17 cellular contexts compared by ENCODE assay signal in the genomic region with DNA sequence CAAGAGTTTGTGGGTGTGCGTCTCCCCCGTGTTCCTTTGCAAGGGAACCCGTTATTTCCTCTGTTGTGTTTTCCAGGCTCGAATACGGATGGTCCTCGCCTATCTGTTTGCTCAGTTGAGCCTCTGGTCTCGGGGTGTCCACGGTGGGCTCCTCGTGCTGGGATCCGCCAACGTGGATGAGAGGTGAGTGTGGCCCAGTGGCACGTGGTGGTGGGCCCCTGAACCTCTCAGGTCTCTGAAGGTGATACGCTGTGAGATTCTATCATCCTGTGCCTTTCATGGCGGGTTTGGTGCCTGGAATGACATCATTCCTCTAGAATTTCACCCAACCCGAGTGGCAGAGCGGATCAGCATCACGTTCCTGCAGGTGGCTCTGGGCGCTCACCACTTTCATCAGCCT. TPM values are rescaled to one million over a fixed set of nuclear protein-coding genes. Genes with fewer than 3 reads are reported as not detected.
DNase-seq lines count a peak whose midpoint lies in the region; ATAC-seq and TF ChIP-seq lines count a peak whose summit lies in the region.
"Had no signal": no experiment of that assay in that cellular context is flagged by ENCODE, and none has a peak within 500 bp of the region (broad histone marks: within the 10 kb centered on the region; RNA-seq: fewer than 3 reads in every experiment).

No MANE protein-coding gene starts in this region.

- peaks cover 10% of the 10 kb centered on the region for H3K4me1 Mint-ChIP-seq in chondrocyte (ENCODE audit: low read depth)

- no peak overlapping the region for H3K4me3 Mint-ChIP-seq in chondrocyte (ENCODE audit: unreplicated experiment)
- H3K4me3 Mint-ChIP-seq: CD8-positive, alpha-beta T cell; H9 had no signal

- ATAC-seq in Right ventricle myocardium superior (ENCODE audit: poor library complexity) (no peak), HG03135 (IDR thresholded peaks at IDR 0.05; ENCODE audit: unreplicated experiment) (no peak)
- ATAC-seq: A549; CD8-positive, alpha-beta T cell had no signal

- H3K27me3 Mint-ChIP-seq in chondrocyte (ENCODE audit: low read depth), result no peaks in the 10 kb centered on the region

- peak; percentile 7 for DNase-seq in cardiac septum (ENCODE audit: low spot score)
- no peak for DNase-seq in Right ventricle myocardium superior
- peak; percentile 68 for DNase-seq in chondrocyte (ENCODE audit: low spot score)
- peak; percentile 55 for DNase-seq in mesenteric fat pad (ENCODE audit: low spot score)
- DNase-seq in Kasumi-1 (lab: John Stamatoyannopoulos, UW), result no peak
- DNase-seq in NCI-H524 treated with DMSO at 0.1 percent for 48 hours (lab: John Stamatoyannopoulos, UW), result no peak
- DNase-seq: BE2C; CD8-positive, alpha-beta T cell; COR-L47; DMS153; DMS79 treated with DMSO at 0.1 percent for 48 hours; EL; GOT3; H9 had no signal

- no peak overlapping the region for H3K27ac Mint-ChIP-seq in chondrocyte (ENCODE audit: unreplicated experiment)
- H3K27ac Mint-ChIP-seq: CD8-positive, alpha-beta T cell; H9 had no signal

- intact Hi-C loops in cardiac septum (cut with DNase I), result no loop called here
- intact Hi-C loops in Right ventricle myocardium superior (cut with DNase I), result no loop called here

- TF ChIP-seq CTCF in chondrocyte (IDR thresholded peaks at IDR 0.05), result no peak

- H3K9me3 Mint-ChIP-seq in chondrocyte (ENCODE audit: low read depth), result no peaks in the 10 kb centered on the region
- H3K9me3 Mint-ChIP-seq: CD8-positive, alpha-beta T cell; H9 had no signal

- peaks cover 49% of the 10 kb centered on the region for H3K36me3 Mint-ChIP-seq in chondrocyte (ENCODE audit: low read depth)

RNA-seq across cellular contexts. Expression of gene NADSYN1, which starts 32.5 kb away (rescaled TPM):
- total RNA-seq in cardiac septum, result 22.0 TPM
- 18.5 TPM for total RNA-seq in Right ventricle myocardium superior
- 38.8 to 47.5 TPM (median 41.4 TPM) in 3 replicates for total RNA-seq in chondrocyte
- total RNA-seq in mesenteric fat pad, result 48.0 TPM

RNA-seq across cellular contexts. Expression of gene DHCR7, which starts 37.3 kb away (rescaled TPM):
- total RNA-seq in cardiac septum, result 31.2 TPM
- total RNA-seq in Right ventricle myocardium superior, result 48.5 TPM
- 44.4 to 58.7 TPM (median 57.5 TPM) in 3 replicates for total RNA-seq in chondrocyte
- 26.3 TPM for total RNA-seq in mesenteric fat pad

RNA-seq across cellular contexts. Expression of gene KRTAP5-7, which starts 41.6 kb away (rescaled TPM):
- total RNA-seq in cardiac septum (not detected), Right ventricle myocardium superior (not detected), chondrocyte (not detected in 3 replicates), mesenteric fat pad (0.39 TPM)
- total RNA-seq: CD8-positive, alpha-beta T cell; H9; HT-29 had no signal

RNA-seq across cellular contexts. Expression of gene KRTAP5-8, which starts 52.4 kb away (rescaled TPM):
- total RNA-seq in cardiac septum (not detected), Right ventricle myocardium superior (not detected), chondrocyte (not detected in 3 replicates), mesenteric fat pad (not detected)
- total RNA-seq: H9, HT-29 had no signal

Comparison
In these comparisons a context has a peak if more than half of its experiments do, and no peak if none do; other contexts are left out.
1. DNase-seq: peak in cardiac septum (single experiment), chondrocyte (single experiment) and mesenteric fat pad (single experiment); none in Right ventricle myocardium superior (single experiment), Kasumi-1 (0 of 2) and NCI-H524 treated with DMSO at 0.1 percent for 48 hours (single experiment).